ENCODE assay signal across 1 cellular context in the genomic region with DNA sequence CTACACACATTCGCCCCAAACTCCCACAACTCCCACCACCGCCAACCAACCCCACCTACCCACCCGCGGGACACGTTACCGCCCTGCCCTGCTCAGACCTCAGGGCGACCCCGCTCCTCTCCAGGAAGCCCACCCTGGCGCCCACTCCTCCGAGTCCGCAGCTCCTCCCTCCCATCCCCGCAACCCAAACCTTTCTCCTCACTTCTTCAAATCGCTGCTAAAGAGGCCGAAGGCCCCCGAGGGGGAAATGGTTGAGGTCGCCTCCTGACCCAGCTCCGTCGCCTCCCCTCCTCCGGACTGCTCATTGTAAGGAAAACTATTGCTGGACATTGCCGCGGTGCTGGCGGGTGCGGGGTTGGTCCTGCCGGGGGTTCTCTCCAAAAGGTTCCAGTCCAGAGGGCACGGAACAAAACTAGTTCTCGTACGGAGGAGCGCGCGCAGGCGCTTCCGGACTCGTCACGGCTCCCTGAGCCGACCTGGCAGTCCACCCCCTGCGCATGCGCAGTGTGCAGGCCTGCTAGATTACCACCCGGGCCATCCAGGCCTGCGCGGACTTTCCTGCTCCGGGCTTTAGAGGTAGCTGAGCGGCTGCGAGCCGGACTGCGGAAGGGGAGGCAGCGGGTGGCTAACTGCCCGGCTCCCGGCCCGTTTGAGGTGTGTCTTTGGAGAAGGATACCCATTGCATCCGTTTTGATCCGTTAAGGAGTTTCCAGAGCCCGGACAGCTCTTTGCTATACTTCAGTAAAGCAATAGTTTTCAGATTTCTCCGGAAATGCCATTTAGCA.
TF ChIP-seq lines count a peak whose summit lies in the region.

A gene with protein sequence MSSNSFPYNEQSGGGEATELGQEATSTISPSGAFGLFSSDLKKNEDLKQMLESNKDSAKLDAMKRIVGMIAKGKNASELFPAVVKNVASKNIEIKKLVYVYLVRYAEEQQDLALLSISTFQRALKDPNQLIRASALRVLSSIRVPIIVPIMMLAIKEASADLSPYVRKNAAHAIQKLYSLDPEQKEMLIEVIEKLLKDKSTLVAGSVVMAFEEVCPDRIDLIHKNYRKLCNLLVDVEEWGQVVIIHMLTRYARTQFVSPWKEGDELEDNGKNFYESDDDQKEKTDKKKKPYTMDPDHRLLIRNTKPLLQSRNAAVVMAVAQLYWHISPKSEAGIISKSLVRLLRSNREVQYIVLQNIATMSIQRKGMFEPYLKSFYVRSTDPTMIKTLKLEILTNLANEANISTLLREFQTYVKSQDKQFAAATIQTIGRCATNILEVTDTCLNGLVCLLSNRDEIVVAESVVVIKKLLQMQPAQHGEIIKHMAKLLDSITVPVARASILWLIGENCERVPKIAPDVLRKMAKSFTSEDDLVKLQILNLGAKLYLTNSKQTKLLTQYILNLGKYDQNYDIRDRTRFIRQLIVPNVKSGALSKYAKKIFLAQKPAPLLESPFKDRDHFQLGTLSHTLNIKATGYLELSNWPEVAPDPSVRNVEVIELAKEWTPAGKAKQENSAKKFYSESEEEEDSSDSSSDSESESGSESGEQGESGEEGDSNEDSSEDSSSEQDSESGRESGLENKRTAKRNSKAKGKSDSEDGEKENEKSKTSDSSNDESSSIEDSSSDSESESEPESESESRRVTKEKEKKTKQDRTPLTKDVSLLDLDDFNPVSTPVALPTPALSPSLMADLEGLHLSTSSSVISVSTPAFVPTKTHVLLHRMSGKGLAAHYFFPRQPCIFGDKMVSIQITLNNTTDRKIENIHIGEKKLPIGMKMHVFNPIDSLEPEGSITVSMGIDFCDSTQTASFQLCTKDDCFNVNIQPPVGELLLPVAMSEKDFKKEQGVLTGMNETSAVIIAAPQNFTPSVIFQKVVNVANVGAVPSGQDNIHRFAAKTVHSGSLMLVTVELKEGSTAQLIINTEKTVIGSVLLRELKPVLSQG (minus strand): TSS at position 449 of the 785 bp plus-strand sequence. CDS start 119 bp downstream, at position 330.

TF ChIP-seq in GM12878, 131 proteins besides CTCF, POLR2A, EP300 and RAD21 (continued from another document and continues in another):
- TF ChIP-seq, protein P1, sequence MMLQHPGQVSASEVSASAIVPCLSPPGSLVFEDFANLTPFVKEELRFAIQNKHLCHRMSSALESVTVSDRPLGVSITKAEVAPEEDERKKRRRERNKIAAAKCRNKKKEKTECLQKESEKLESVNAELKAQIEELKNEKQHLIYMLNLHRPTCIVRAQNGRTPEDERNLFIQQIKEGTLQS (IDR thresholded peaks at IDR 0.05; ENCODE audit: borderline replicate concordance, extremely low read depth, low read depth, low read length) = no peak
- TF ChIP-seq BMI1 (IDR thresholded peaks at IDR 0.05; ENCODE audit: borderline replicate concordance) (no peak), SMC3 (IDR thresholded peaks at IDR 0.05; ENCODE audit: borderline replicate concordance, low read length) (no peak), CREB1 (IDR thresholded peaks at IDR 0.05; ENCODE audit: low read depth) (peak; percentile 68; the same call in 1 of the 2 replicates), SRF (IDR thresholded peaks at IDR 0.05; ENCODE audit: low read depth in 2 of 2, low read length in 2 of 2) (peak in 1 of 2 experiments; percentile 72; a peak in 2 of 4 replicates), NRF1 (conservative IDR thresholded peaks at IDR 0.05; ENCODE audit: low read depth, low read length) (peak; percentile 97), POU2F2 (IDR thresholded peaks at IDR 0.05; ENCODE audit: borderline replicate concordance, low read depth, low read length) (0 out of 3 replicates have a peak, but pooled peaks have one; percentile 59), CBX3 (IDR thresholded peaks at IDR 0.05; ENCODE audit: borderline replicate concordance, low read depth) (no peak), BCL11A (IDR thresholded peaks at IDR 0.05; ENCODE audit: low read depth, low read length) (no peak; the same call in 1 of the 2 replicates), CBX5 (IDR thresholded peaks at IDR 0.05; ENCODE audit: low read depth) (peak; percentile 34; the same call in 1 of the 2 replicates), RAD51 (IDR thresholded peaks at IDR 0.05) (no peak), SIX5 (IDR thresholded peaks at IDR 0.05; ENCODE audit: low read depth, low read length, severe bottlenecking) (no peak), NFXL1 (IDR thresholded peaks at IDR 0.05; ENCODE audit: borderline replicate concordance) (no peak), ATF7 (IDR thresholded peaks at IDR 0.05; ENCODE audit: low read depth) (peak; percentile 49; the same call in 1 of the 2 replicates), ZNF217 (IDR thresholded peaks at IDR 0.05) (no peak), WRNIP1 (IDR thresholded peaks at IDR 0.05; ENCODE audit: borderline replicate concordance, low read depth, low read length) (0 out of 2 replicates have a peak, but pooled peaks have one; percentile 42), TARDBP (IDR thresholded peaks at IDR 0.05; ENCODE audit: borderline replicate concordance) (0 out of 2 replicates have a peak, but pooled peaks have one; percentile 44), NBN (IDR thresholded peaks at IDR 0.05) (no peak; the same call in 1 of the 2 replicates), ZNF622 (IDR thresholded peaks at IDR 0.05) (no peak), RUNX3 (IDR thresholded peaks at IDR 0.05; ENCODE audit: low read length) (no peak; the same call in 1 of the 2 replicates), ETV6 (conservative IDR thresholded peaks at IDR 0.05 in 1 of 2, IDR thresholded peaks at IDR 0.05 in 1 of 2; ENCODE audit: borderline replicate concordance in 1 of 2, low read depth in 1 of 2) (peak in 1 of 2 experiments; percentile 41; a peak in 1 of 4 replicates), RFX5 (IDR thresholded peaks at IDR 0.05; ENCODE audit: low read depth, low read length) (no peak; the same call in 1 of the 2 replicates), TBL1XR1 (IDR thresholded peaks at IDR 0.05; ENCODE audit: low read depth, low read length) (0 out of 2 replicates have a peak, but pooled peaks have one; percentile 38), CHD2 (IDR thresholded peaks at IDR 0.05; ENCODE audit: borderline replicate concordance, low read depth, low read length) (peak; percentile 66; the same call in 1 of the 2 replicates), ZSCAN29 (IDR thresholded peaks at IDR 0.05) (peak; percentile 82), EGR1 (IDR thresholded peaks at IDR 0.05; ENCODE audit: borderline replicate concordance in 1 of 2, low read depth in 2 of 2, low read length in 2 of 2) (peak in 1 of 2 experiments; percentile 49; a peak in 1 of 3 replicates), SREBF1 (IDR thresholded peaks at IDR 0.05; ENCODE audit: low read length) (no peak), EZH2 (IDR thresholded peaks at IDR 0.05; ENCODE audit: borderline replicate concordance, control insufficient read depth, low read depth, low read length) (no peak), HCFC1 (IDR thresholded peaks at IDR 0.05; ENCODE audit: low read length) (peak; percentile 51; the same call in 1 of the 2 replicates), TCF12 (IDR thresholded peaks at IDR 0.05; ENCODE audit: low read depth, low read length) (0 out of 2 replicates have a peak, but pooled peaks have one; percentile 52), ASH2L (IDR thresholded peaks at IDR 0.05; ENCODE audit: borderline replicate concordance, low read depth) (no peak), MYB (IDR thresholded peaks at IDR 0.05; ENCODE audit: borderline replicate concordance, low read depth, low read length) (peak; percentile 75), NR2C1 (IDR thresholded peaks at IDR 0.05) (peak; percentile 52; the same call in 1 of the 2 replicates), YY1 (IDR thresholded peaks at IDR 0.05; ENCODE audit: low read depth, low read length) (peak; percentile 69; the same call in 1 of the 2 replicates), RB1 (IDR thresholded peaks at IDR 0.05; ENCODE audit: borderline replicate concordance) (no peak), SPI1 (IDR thresholded peaks at IDR 0.05; ENCODE audit: borderline replicate concordance, insufficient read depth, low read depth, low read length) (peak; percentile 5; the same call in 1 of the 2 replicates), ZNF24 (IDR thresholded peaks at IDR 0.05) (no peak), FOXK2 (IDR thresholded peaks at IDR 0.05) (no peak), CBFB (IDR thresholded peaks at IDR 0.05; ENCODE audit: low read depth) (peak; percentile 71; the same call in 1 of the 2 replicates), SUPT20H (IDR thresholded peaks at IDR 0.05; ENCODE audit: borderline replicate concordance, control insufficient read depth, low read depth, low read length) (no peak), HDGF (IDR thresholded peaks at IDR 0.05) (no peak), SP1 (IDR thresholded peaks at IDR 0.05; ENCODE audit: low read depth, low read length) (peak; percentile 96), ESRRA (IDR thresholded peaks at IDR 0.05; ENCODE audit: low read length) (no peak)
- TF ChIP-seq, protein P2, sequence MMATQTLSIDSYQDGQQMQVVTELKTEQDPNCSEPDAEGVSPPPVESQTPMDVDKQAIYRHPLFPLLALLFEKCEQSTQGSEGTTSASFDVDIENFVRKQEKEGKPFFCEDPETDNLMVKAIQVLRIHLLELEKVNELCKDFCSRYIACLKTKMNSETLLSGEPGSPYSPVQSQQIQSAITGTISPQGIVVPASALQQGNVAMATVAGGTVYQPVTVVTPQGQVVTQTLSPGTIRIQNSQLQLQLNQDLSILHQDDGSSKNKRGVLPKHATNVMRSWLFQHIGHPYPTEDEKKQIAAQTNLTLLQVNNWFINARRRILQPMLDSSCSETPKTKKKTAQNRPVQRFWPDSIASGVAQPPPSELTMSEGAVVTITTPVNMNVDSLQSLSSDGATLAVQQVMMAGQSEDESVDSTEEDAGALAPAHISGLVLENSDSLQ (IDR thresholded peaks at IDR 0.05) = peak; percentile 41; the same call in 1 of the 2 replicates
- TF ChIP-seq, protein P3, sequence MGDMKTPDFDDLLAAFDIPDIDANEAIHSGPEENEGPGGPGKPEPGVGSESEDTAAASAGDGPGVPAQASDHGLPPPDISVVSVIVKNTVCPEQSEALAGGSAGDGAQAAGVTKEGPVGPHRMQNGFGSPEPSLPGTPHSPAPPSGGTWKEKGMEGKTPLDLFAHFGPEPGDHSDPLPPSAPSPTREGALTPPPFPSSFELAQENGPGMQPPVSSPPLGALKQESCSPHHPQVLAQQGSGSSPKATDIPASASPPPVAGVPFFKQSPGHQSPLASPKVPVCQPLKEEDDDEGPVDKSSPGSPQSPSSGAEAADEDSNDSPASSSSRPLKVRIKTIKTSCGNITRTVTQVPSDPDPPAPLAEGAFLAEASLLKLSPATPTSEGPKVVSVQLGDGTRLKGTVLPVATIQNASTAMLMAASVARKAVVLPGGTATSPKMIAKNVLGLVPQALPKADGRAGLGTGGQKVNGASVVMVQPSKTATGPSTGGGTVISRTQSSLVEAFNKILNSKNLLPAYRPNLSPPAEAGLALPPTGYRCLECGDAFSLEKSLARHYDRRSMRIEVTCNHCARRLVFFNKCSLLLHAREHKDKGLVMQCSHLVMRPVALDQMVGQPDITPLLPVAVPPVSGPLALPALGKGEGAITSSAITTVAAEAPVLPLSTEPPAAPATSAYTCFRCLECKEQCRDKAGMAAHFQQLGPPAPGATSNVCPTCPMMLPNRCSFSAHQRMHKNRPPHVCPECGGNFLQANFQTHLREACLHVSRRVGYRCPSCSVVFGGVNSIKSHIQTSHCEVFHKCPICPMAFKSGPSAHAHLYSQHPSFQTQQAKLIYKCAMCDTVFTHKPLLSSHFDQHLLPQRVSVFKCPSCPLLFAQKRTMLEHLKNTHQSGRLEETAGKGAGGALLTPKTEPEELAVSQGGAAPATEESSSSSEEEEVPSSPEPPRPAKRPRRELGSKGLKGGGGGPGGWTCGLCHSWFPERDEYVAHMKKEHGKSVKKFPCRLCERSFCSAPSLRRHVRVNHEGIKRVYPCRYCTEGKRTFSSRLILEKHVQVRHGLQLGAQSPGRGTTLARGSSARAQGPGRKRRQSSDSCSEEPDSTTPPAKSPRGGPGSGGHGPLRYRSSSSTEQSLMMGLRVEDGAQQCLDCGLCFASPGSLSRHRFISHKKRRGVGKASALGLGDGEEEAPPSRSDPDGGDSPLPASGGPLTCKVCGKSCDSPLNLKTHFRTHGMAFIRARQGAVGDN (IDR thresholded peaks at IDR 0.05) = no peak; the same call in 1 of the 2 replicates
- TF ChIP-seq, protein P4, sequence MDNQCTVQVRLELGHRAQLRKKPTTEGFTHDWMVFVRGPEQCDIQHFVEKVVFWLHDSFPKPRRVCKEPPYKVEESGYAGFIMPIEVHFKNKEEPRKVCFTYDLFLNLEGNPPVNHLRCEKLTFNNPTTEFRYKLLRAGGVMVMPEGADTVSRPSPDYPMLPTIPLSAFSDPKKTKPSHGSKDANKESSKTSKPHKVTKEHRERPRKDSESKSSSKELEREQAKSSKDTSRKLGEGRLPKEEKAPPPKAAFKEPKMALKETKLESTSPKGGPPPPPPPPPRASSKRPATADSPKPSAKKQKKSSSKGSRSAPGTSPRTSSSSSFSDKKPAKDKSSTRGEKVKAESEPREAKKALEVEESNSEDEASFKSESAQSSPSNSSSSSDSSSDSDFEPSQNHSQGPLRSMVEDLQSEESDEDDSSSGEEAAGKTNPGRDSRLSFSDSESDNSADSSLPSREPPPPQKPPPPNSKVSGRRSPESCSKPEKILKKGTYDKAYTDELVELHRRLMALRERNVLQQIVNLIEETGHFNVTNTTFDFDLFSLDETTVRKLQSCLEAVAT (IDR thresholded peaks at IDR 0.05) = peak; percentile 58; the same call in 1 of the 2 replicates
- TF ChIP-seq, protein P5, sequence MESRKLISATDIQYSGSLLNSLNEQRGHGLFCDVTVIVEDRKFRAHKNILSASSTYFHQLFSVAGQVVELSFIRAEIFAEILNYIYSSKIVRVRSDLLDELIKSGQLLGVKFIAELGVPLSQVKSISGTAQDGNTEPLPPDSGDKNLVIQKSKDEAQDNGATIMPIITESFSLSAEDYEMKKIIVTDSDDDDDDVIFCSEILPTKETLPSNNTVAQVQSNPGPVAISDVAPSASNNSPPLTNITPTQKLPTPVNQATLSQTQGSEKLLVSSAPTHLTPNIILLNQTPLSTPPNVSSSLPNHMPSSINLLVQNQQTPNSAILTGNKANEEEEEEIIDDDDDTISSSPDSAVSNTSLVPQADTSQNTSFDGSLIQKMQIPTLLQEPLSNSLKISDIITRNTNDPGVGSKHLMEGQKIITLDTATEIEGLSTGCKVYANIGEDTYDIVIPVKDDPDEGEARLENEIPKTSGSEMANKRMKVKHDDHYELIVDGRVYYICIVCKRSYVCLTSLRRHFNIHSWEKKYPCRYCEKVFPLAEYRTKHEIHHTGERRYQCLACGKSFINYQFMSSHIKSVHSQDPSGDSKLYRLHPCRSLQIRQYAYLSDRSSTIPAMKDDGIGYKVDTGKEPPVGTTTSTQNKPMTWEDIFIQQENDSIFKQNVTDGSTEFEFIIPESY (IDR thresholded peaks at IDR 0.05) = 0 out of 2 replicates have a peak, but pooled peaks have one; percentile 18
- TF ChIP-seq, protein P6, sequence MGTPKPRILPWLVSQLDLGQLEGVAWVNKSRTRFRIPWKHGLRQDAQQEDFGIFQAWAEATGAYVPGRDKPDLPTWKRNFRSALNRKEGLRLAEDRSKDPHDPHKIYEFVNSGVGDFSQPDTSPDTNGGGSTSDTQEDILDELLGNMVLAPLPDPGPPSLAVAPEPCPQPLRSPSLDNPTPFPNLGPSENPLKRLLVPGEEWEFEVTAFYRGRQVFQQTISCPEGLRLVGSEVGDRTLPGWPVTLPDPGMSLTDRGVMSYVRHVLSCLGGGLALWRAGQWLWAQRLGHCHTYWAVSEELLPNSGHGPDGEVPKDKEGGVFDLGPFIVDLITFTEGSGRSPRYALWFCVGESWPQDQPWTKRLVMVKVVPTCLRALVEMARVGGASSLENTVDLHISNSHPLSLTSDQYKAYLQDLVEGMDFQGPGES (IDR thresholded peaks at IDR 0.05) = 0 out of 2 replicates have a peak, but pooled peaks have one; percentile 5
